In the genomic region with DNA sequence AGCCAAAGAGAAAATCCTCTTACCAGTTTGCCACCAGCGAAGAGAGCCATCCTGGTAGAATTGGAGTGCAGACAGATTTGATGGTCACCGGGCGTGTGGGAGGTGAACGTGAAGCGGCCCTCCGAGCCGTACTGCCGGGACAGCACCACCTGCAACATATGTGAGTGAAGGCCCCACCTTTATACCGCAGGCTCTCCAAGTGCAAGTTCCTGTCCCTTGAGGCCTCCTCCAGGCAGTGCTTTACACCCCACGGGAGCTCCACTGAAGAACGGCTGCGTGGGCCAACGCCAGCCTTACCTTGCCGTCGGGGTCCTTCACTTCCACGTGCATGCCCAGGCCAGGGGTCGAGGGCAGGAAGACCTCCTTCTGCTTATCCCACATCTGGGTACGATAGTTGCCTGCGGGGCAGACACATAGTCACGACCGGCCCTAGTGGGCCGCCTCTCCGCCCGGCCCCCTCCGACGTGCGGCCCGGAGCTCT, we compare ENCODE assay signal across 8 cellular contexts. TPM values are rescaled to one million over a fixed set of nuclear protein-coding genes. Genes with fewer than 3 reads are reported as not detected.
DNase-seq lines count a peak whose midpoint lies in the region; ATAC-seq and TF ChIP-seq lines count a peak whose summit lies in the region.

No MANE protein-coding gene starts in this region.

- H3K9me3 Mint-ChIP-seq in GM23338, result peaks cover 2% of the 10 kb centered on the region; the same call in 1 of the 3 replicates

- peaks cover 15% of the 10 kb centered on the region for H3K27me3 Mint-ChIP-seq in GM23338 (ENCODE audit: insufficient read depth, low read depth, poor library complexity)

- peak; percentile 61 for DNase-seq in GM13976 (ENCODE audit: low spot score)
- peak; percentile 25 for DNase-seq in GM23338 (ENCODE audit: low spot score)
- DNase-seq in activated T-cell treated with anti-CD3 and anti-CD28 coated beads, Interleukin-2, amount 50 U/mL, for 48 hours, result peak; percentile 69 to 73
- DNase-seq in fibroblast of villous mesenchyme (ENCODE audit: low read depth), result no peak
- peak in 1 of 5 donors; percentile 32 for DNase-seq in ovary
- no peak for DNase-seq in NCI-H2029 treated with DMSO at 0.1 percent for 48 hours (lab: John Stamatoyannopoulos, UW)
- DNase-seq in NCI-H446 treated with DMSO at 0.1 percent for 48 hours (lab: John Stamatoyannopoulos, UW), result no peak

- H3K4me2 ChIP-seq in GM23338 (peak overlapping the region; percentile 96), Loucy (ENCODE audit: low read depth, low read length, poor library complexity, severe bottlenecking) (peak overlapping the region; percentile 93)

- no peak for TF ChIP-seq CTCF in GM13976 (IDR thresholded peaks at IDR 0.05; ENCODE audit: borderline replicate concordance, control extremely low read depth, extremely low read depth, insufficient read depth, missing control alignments)
- no peak for TF ChIP-seq CTCF in GM23338 (conservative IDR thresholded peaks at IDR 0.05; ENCODE audit: low read depth in 2 of 2)
- no peak for TF ChIP-seq CTCF in Loucy (conservative IDR thresholded peaks at IDR 0.05; ENCODE audit: low read length)
- TF ChIP-seq CTCF in fibroblast of villous mesenchyme (IDR thresholded peaks at IDR 0.05; ENCODE audit: insufficient read depth, low read depth, low read length), result no peak
- no peak for TF ChIP-seq CTCF in ovary (IDR thresholded peaks at IDR 0.05)

- intact Hi-C loops in ovary (cut with DNase I), result loop anchor here in 2 of 4 donors (5.0 to 10.0 kb wide), 2 partner anchors 173 to 266 kb away; partner anchors contain the start of gene H2AZ2 (in 1 of the 2)

- H3K4me1 Mint-ChIP-seq in GM23338, result peaks cover 8% of the 10 kb centered on the region

- H3K9me2 ChIP-seq in GM23338 (ENCODE audit: insufficient read depth) (no peaks in the 10 kb centered on the region), Loucy (replicated peaks; ENCODE audit: low read depth, low read length) (no peaks in the 10 kb centered on the region)

- H3K27ac ChIP-seq in GM23338 (ENCODE audit: low read depth) (no peak overlapping the region), ovary (peak overlapping the region; percentile 85 to 98)

- H3F3A ChIP-seq in GM23338 (replicated peaks; ENCODE audit: low read depth) (no peaks in the 10 kb centered on the region), Loucy (ENCODE audit: low read depth) (no peaks in the 10 kb centered on the region)

- H4K20me1 ChIP-seq in GM23338 (replicated peaks; ENCODE audit: insufficient read depth) (no peaks in the 10 kb centered on the region; the same call in none of the 2 replicates), Loucy (ENCODE audit: insufficient read depth, low read length, poor library complexity, severe bottlenecking) (peaks cover 3% of the 10 kb centered on the region)

- H2AFZ ChIP-seq in GM23338, result no peak overlapping the region
- peak overlapping the region; percentile 80 for H2AFZ ChIP-seq in Loucy (ENCODE audit: low read length)

- H3K4me3 Mint-ChIP-seq in GM23338, result peak overlapping the region; percentile 90

- H3K27ac Mint-ChIP-seq in GM23338, result no peak overlapping the region

- H3K4me3 ChIP-seq in GM23338 (peak overlapping the region; percentile 96), Loucy (ENCODE audit: low read length, poor library complexity, severe bottlenecking) (peak overlapping the region; percentile 95), fibroblast of villous mesenchyme (ENCODE audit: low read depth, low read length) (peak overlapping the region; percentile 68), ovary (peak overlapping the region; percentile 99)

- H3K36me3 ChIP-seq in GM23338 (ENCODE audit: insufficient read depth), result peaks cover 20% of the 10 kb centered on the region
- peaks cover 14% of the 10 kb centered on the region; the same call in 1 of the 2 replicates for H3K36me3 ChIP-seq in Loucy (ENCODE audit: insufficient read depth, low read length)
- H3K36me3 ChIP-seq in ovary, result no peaks in the 10 kb centered on the region

- H3K4me1 ChIP-seq in GM23338 (ENCODE audit: insufficient read depth), result peaks cover 6% of the 10 kb centered on the region; the same call in 1 of the 2 replicates
- H3K4me1 ChIP-seq in Loucy (ENCODE audit: insufficient read depth, low read length, poor library complexity, severe bottlenecking), result peaks cover 12% of the 10 kb centered on the region
- peaks cover 7% of the 10 kb centered on the region for H3K4me1 ChIP-seq in ovary (ENCODE audit: insufficient read depth)

- peak; percentile 21 for ATAC-seq in GM23338

- in situ Hi-C loops in GM13976 (cut with MboI; ENCODE audit: low sequenced_read_pairs, unreplicated experiment), result loop anchor here (10.0 to 25.0 kb wide), 2 partner anchors 181 to 553 kb away; no protein-coding TSS in a partner anchor

- no peaks in the 10 kb centered on the region for H3K9me3 ChIP-seq in Loucy (ENCODE audit: insufficient read depth, low read depth, low read length)
- H3K9me3 ChIP-seq in ovary, result no peaks in the 10 kb centered on the region

- no peaks in the 10 kb centered on the region for H3K27me3 ChIP-seq in GM23338 (ENCODE audit: insufficient read depth)
- H3K27me3 ChIP-seq in Loucy (ENCODE audit: insufficient read depth, low read length, poor library complexity, severe bottlenecking), result no peaks in the 10 kb centered on the region
- no peaks in the 10 kb centered on the region for H3K27me3 ChIP-seq in ovary

- peaks cover 31% of the 10 kb centered on the region for H3K36me3 Mint-ChIP-seq in GM23338 (ENCODE audit: low read depth)

- TF ChIP-seq POLR2A in ovary (IDR thresholded peaks at IDR 0.05), result no peak

- WGBS in ovary, 3 donors, result 1 to 3% (median 2%) methylated on average over 28 of the region's 28 CpGs

- no peak for TF ChIP-seq EP300 in ovary (IDR thresholded peaks at IDR 0.05)

- H3K9ac ChIP-seq in Loucy (ENCODE audit: low read depth, low read length, poor library complexity, severe bottlenecking), result peak overlapping the region; percentile 97

- peaks cover 24% of the 10 kb centered on the region for H3K79me2 ChIP-seq in GM23338 (replicated peaks; ENCODE audit: insufficient read depth)
- H3K79me2 ChIP-seq in Loucy (ENCODE audit: insufficient read depth, low read length), result peaks cover 31% of the 10 kb centered on the region

TF ChIP-seq in GM23338, 12 proteins besides CTCF, POLR2A, EP300 and RAD21 (continues in another document):
- TF ChIP-seq CREB1 (CRISPR knock-in tag; IDR thresholded peaks at IDR 0.05; ENCODE audit: low read depth), result no peak
- TF ChIP-seq, protein P1, sequence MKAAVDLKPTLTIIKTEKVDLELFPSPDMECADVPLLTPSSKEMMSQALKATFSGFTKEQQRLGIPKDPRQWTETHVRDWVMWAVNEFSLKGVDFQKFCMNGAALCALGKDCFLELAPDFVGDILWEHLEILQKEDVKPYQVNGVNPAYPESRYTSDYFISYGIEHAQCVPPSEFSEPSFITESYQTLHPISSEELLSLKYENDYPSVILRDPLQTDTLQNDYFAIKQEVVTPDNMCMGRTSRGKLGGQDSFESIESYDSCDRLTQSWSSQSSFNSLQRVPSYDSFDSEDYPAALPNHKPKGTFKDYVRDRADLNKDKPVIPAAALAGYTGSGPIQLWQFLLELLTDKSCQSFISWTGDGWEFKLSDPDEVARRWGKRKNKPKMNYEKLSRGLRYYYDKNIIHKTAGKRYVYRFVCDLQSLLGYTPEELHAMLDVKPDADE (IDR thresholded peaks at IDR 0.05), result no peak
- no peak for TF ChIP-seq EZH2 (IDR thresholded peaks at IDR 0.05; ENCODE audit: low read depth, unreplicated experiment)
- TF ChIP-seq ZNF114 (CRISPR knock-in tag; IDR thresholded peaks at IDR 0.05), result no peak
- TF ChIP-seq JUNB (IDR thresholded peaks at IDR 0.05; ENCODE audit: unreplicated experiment), result no peak
- no peak for TF ChIP-seq STAT1 (IDR thresholded peaks at IDR 0.05; ENCODE audit: unreplicated experiment)
- no peak for TF ChIP-seq POLR2AphosphoS5 (IDR thresholded peaks at IDR 0.05; ENCODE audit: low read depth)
- no peak for TF ChIP-seq ZNF331 (CRISPR knock-in tag; IDR thresholded peaks at IDR 0.05; ENCODE audit: low read depth)

RNA-seq across cellular contexts. Expression of gene TMED4, which starts 0.6 kb away (rescaled TPM):
- 75.1 and 98.5 TPM in 2 replicates for total RNA-seq in GM23338 (2014; rRNA removed; shearing (Covaris generic))
- polyA plus RNA-seq in GM23338 (2016; fragmentation: Nextera tagmentation; extraction: Ambion mirVana) (41.8 and 43.5 TPM in 2 replicates), ovary (100 to 1,000 TPM in 1 of 2 donors, 10 to 100 TPM in 1; 79.3 to 106 TPM)
- total RNA-seq in fibroblast of villous mesenchyme (54.4 and 84.2 TPM in 2 replicates), ovary (100 to 1,000 TPM in 2 of 7 donors, 10 to 100 TPM in 5; 74.9 to 155 (median 95.9) TPM)

RNA-seq across cellular contexts. Expression of gene DDX56, which starts 7.8 kb away (rescaled TPM):
- 70.5 and 72.3 TPM in 2 replicates for total RNA-seq in GM23338 (2014; rRNA removed; shearing (Covaris generic))
- polyA plus RNA-seq in GM23338 (2016; fragmentation: Nextera tagmentation; extraction: Ambion mirVana), result 43.9 and 44.1 TPM in 2 replicates
- total RNA-seq in fibroblast of villous mesenchyme, result 44.8 and 57.0 TPM in 2 replicates
- 10 to 100 TPM; 33.6 to 78.4 (median 53.4) TPM for total RNA-seq in ovary
- 10 to 100 TPM; 39.2 to 43.4 TPM for polyA plus RNA-seq in ovary

RNA-seq across cellular contexts. Expression of gene OGDH, which starts 25.0 kb away (rescaled TPM):
- total RNA-seq in GM23338 (2014; rRNA removed; shearing (Covaris generic)), result 74.8 and 76.9 TPM in 2 replicates
- polyA plus RNA-seq in GM23338 (2016; fragmentation: Nextera tagmentation; extraction: Ambion mirVana) (13.5 and 16.5 TPM in 2 replicates), ovary (10 to 100 TPM; 24.4 to 49.2 TPM)
- total RNA-seq in fibroblast of villous mesenchyme (75.7 and 99.7 TPM in 2 replicates), ovary (10 to 100 TPM; 25.9 to 84.6 (median 59.3) TPM)

RNA-seq across cellular contexts. Expression of gene NPC1L1, which starts 40.3 kb away (rescaled TPM):
- total RNA-seq in GM23338 (2014; rRNA removed; shearing (Covaris generic)), result not detected in 2 replicates
- polyA plus RNA-seq in GM23338 (2016; fragmentation: Nextera tagmentation; extraction: Ambion mirVana) (0.03 and 0.05 TPM in 2 replicates), ovary (under 1 TPM; 0.18 to 0.22 TPM)
- total RNA-seq in fibroblast of villous mesenchyme (not detected in 2 replicates), ovary (under 1 TPM; 0.05 to 0.28 (median 0.24) TPM)

Comparison
In these comparisons a context has a peak if more than half of its experiments do, and no peak if none do; other contexts are left out.
1. DNase-seq: peak in GM13976 (single experiment), GM23338 (single experiment) and activated T-cell treated with anti-CD3 and anti-CD28 coated beads, Interleukin-2, amount 50 U/mL, for 48 hours (2 of 2); none in fibroblast of villous mesenchyme (single experiment), NCI-H2029 treated with DMSO at 0.1 percent for 48 hours (single experiment) and NCI-H446 treated with DMSO at 0.1 percent for 48 hours (single experiment).
2. Peak in every context shown above with its lines, with median percentiles within 50 percentile points of each other: H3K4me3 ChIP-seq.